24 cellular contexts compared by ENCODE assay signal in genomic region chr7:32077806-32078205, GRCh38. TPM values are rescaled to one million over a fixed set of nuclear protein-coding genes. Genes with fewer than 3 reads are reported as not detected.
"Had no signal": no experiment of that assay in that cellular context is flagged by ENCODE, and none has a peak within 500 bp of the region (broad histone marks: within the 10 kb centered on the region; RNA-seq: fewer than 3 reads in every experiment).

No MANE protein-coding gene starts in this region.

- DNase-seq: cerebellar nuclear complex; colonic mucosa; effector memory CD4-positive, alpha-beta T cell; foreskin keratinocyte; glutamatergic neuron; kidney; left lung; lower lobe of right lung; natural killer cell; occipital lobe; ovary; posterior cingulate gyrus; psoas muscle; right lobe of liver; small intestine; stimulated activated CD4-positive, alpha-beta T cell treated with anti-CD3 and anti-CD28 coated beads, Interleukin-15, amount 100 ng/mL, for 24 hours; stimulated activated CD4-positive, alpha-beta T cell treated with anti-CD3 and anti-CD28 coated beads, Interleukin-2, amount 100 ng/mL, for 48 hours; stimulated activated naive B cell treated with anti-CD40 and anti-IgM and Interleukin-4, amounts not matched to agents 10 μg/mL and 1 μg/mL and 100 μg/mL, for 72 hours; upper lobe of left lung had no signal

- H3K9me3 ChIP-seq: colonic mucosa, esophagus muscularis mucosa, gastroesophageal sphincter, left lung, lower lobe of right lung, ovary, psoas muscle, right lobe of liver, thoracic aorta, tibial nerve, upper lobe of left lung had no signal

- H3K27me3 ChIP-seq: colonic mucosa, esophagus muscularis mucosa, foreskin keratinocyte, gastroesophageal sphincter, left lung, ovary, right lobe of liver, tibial nerve, upper lobe of left lung had no signal

- H3K36me3 ChIP-seq: colonic mucosa, esophagus muscularis mucosa, gastroesophageal sphincter, left lung, lower lobe of right lung, ovary, right lobe of liver, thoracic aorta, tibial nerve, upper lobe of left lung had no signal

- H3K4me3 ChIP-seq: colonic mucosa, esophagus muscularis mucosa, gastroesophageal sphincter, left lung, lower lobe of right lung, ovary, psoas muscle, right lobe of liver, thoracic aorta, tibial nerve, upper lobe of left lung had no signal

- ATAC-seq: foreskin keratinocyte; gastroesophageal sphincter; left lung; lower lobe of right lung; natural killer cell; psoas muscle; right lobe of liver; stimulated activated naive B cell treated with anti-CD40 and anti-IgM and Interleukin-4, amounts not matched to agents 10 μg/mL and 1 μg/mL and 100 μg/mL, for 72 hours had no signal

- H3K4me1 ChIP-seq: colonic mucosa, left lung, lower lobe of right lung, psoas muscle, right lobe of liver, upper lobe of left lung had no signal

- H3K27ac ChIP-seq: colonic mucosa, esophagus muscularis mucosa, foreskin keratinocyte, gastroesophageal sphincter, left lung, lower lobe of right lung, ovary, psoas muscle, right lobe of liver, thoracic aorta, tibial nerve, upper lobe of left lung had no signal

RNA-seq across cellular contexts. Expression of gene PDE1C, which starts 7.6 kb away (rescaled TPM):
- total RNA-seq: mononuclear cell, natural killer cell had no signal
